In the genomic region with DNA sequence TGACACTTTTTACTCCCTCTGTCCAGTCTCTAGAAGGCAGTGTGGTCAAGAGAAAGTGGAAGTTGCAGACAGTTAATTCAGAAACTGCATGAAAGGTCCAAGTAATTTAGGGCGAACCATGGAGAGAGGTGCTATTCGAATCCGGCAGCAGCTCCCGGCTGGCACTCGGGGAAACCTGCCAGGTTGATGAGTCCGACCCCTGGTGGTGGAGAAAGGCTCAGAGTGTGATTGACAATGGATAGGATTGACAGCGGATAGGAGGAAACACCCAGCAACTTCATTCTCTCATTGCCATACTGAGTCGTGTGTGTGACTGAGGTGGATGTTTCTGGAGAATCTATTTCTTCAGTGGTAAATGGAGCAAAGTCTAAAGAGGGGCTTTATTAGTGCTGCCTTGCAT, we compare ENCODE assay signal across 9 cellular contexts.
DNase-seq lines count a peak whose midpoint lies in the region; ATAC-seq, FAIRE-seq and TF ChIP-seq lines count a peak whose summit lies in the region.
"Had no signal": no experiment of that assay in that cellular context is flagged by ENCODE, and none has a peak within 500 bp of the region (broad histone marks: within the 10 kb centered on the region; RNA-seq: fewer than 3 reads in every experiment).

No MANE protein-coding gene starts in this region.

- peaks cover 80% of the 10 kb centered on the region for H3K36me3 Mint-ChIP-seq in WTC11
- no peaks in the 10 kb centered on the region for H3K36me3 Mint-ChIP-seq in stimulated activated naive B cell treated with anti-CD40 and anti-IgM and Interleukin-4, amounts not matched to agents 10 μg/mL and 1 μg/mL and 100 μg/mL, for 72 hours

- DNase-seq in ELF-1 (ENCODE audit: low read depth, low spot score) (peak; percentile 62), HT1080 (ENCODE audit: low read depth) (peak; percentile 53), WTC11 (ENCODE audit: low spot score) (no peak), lung microvascular endothelial cell (ENCODE audit: low read depth in 2 of 2) (peak; percentile 9 to 27), NCI-H146 (lab: John Stamatoyannopoulos, UW) (no peak), frontal cortex (ENCODE audit: low spot score in 2 of 2) (no peak), GDM1 (lab: John Stamatoyannopoulos, UW) (no peak)
- DNase-seq in stimulated activated naive B cell treated with anti-CD40 and anti-IgM and Interleukin-4, amounts not matched to agents 10 μg/mL and 1 μg/mL and 100 μg/mL, for 72 hours = no peak
- DNase-seq: activated CD4-positive, alpha-beta T cell treated with anti-CD3 and anti-CD28 coated beads, Interleukin-2, amount 10 ng/mL, durations not matched to agents 7 days and 5 days had no signal

- TF ChIP-seq CTCF in WTC11 (IDR thresholded peaks at IDR 0.05) = no peak

- POLR2A ChIA-PET in WTC11 (lab: Charles Lee) = no interaction called here

- H3K4me1 Mint-ChIP-seq in WTC11 = no peaks in the 10 kb centered on the region
- no peaks in the 10 kb centered on the region for H3K4me1 Mint-ChIP-seq in stimulated activated naive B cell treated with anti-CD40 and anti-IgM and Interleukin-4, amounts not matched to agents 10 μg/mL and 1 μg/mL and 100 μg/mL, for 72 hours
- H3K4me1 Mint-ChIP-seq: activated CD4-positive, alpha-beta T cell treated with anti-CD3 and anti-CD28 coated beads, Interleukin-2, amount 10 ng/mL, durations not matched to agents 7 days and 5 days had no signal

- CTCF ChIA-PET in WTC11 (lab: Charles Lee) = interaction anchor here (0.8 to 1.0 kb wide), 2 partner anchors 77 to 113 kb away, joined by 4 to 8 read pairs; no protein-coding TSS in a partner anchor

- H3K27ac Mint-ChIP-seq in WTC11 = no peak overlapping the region
- no peak overlapping the region for H3K27ac Mint-ChIP-seq in stimulated activated naive B cell treated with anti-CD40 and anti-IgM and Interleukin-4, amounts not matched to agents 10 μg/mL and 1 μg/mL and 100 μg/mL, for 72 hours
- H3K27ac Mint-ChIP-seq: activated CD4-positive, alpha-beta T cell treated with anti-CD3 and anti-CD28 coated beads, Interleukin-2, amount 10 ng/mL, durations not matched to agents 7 days and 5 days had no signal

- 0 out of 2 replicates have a peak, but pooled peaks have one; percentile 18 for ATAC-seq in WTC11
- ATAC-seq in stimulated activated naive B cell treated with anti-CD40 and anti-IgM and Interleukin-4, amounts not matched to agents 10 μg/mL and 1 μg/mL and 100 μg/mL, for 72 hours (replicated peaks) = no peak

- no peak for FAIRE-seq in frontal cortex (lab: Jason Lieb, UNC)

- peaks cover 36% of the 10 kb centered on the region for H3K27me3 Mint-ChIP-seq in WTC11 (ENCODE audit: low read depth)
- peaks cover 0 to 3% of the 10 kb centered on the region in 2 donors for H3K27me3 Mint-ChIP-seq in stimulated activated naive B cell treated with anti-CD40 and anti-IgM and Interleukin-4, amounts not matched to agents 10 μg/mL and 1 μg/mL and 100 μg/mL, for 72 hours
- H3K27me3 Mint-ChIP-seq: activated CD4-positive, alpha-beta T cell treated with anti-CD3 and anti-CD28 coated beads, Interleukin-2, amount 10 ng/mL, durations not matched to agents 7 days and 5 days had no signal

- H3K9me3 Mint-ChIP-seq in WTC11 = peaks cover 97% of the 10 kb centered on the region
- H3K9me3 Mint-ChIP-seq in stimulated activated naive B cell treated with anti-CD40 and anti-IgM and Interleukin-4, amounts not matched to agents 10 μg/mL and 1 μg/mL and 100 μg/mL, for 72 hours = peaks cover 4 to 6% of the 10 kb centered on the region in 2 donors
- H3K9me3 Mint-ChIP-seq: activated CD4-positive, alpha-beta T cell treated with anti-CD3 and anti-CD28 coated beads, Interleukin-2, amount 10 ng/mL, durations not matched to agents 7 days and 5 days had no signal

- H3K4me3 Mint-ChIP-seq in WTC11 = no peak overlapping the region
- H3K4me3 Mint-ChIP-seq in stimulated activated naive B cell treated with anti-CD40 and anti-IgM and Interleukin-4, amounts not matched to agents 10 μg/mL and 1 μg/mL and 100 μg/mL, for 72 hours = no peak overlapping the region
- H3K4me3 Mint-ChIP-seq: activated CD4-positive, alpha-beta T cell treated with anti-CD3 and anti-CD28 coated beads, Interleukin-2, amount 10 ng/mL, durations not matched to agents 7 days and 5 days had no signal

TF ChIP-seq in WTC11, 78 proteins besides CTCF, POLR2A, EP300 and RAD21:
- TF ChIP-seq ESRRA (CRISPR knock-in tag; IDR thresholded peaks at IDR 0.05; ENCODE audit: borderline replicate concordance) (no peak), ETV6 (CRISPR knock-in tag; IDR thresholded peaks at IDR 0.05) (no peak), ZNF232 (CRISPR knock-in tag; IDR thresholded peaks at IDR 0.05) (no peak), RELA (CRISPR knock-in tag; IDR thresholded peaks at IDR 0.05; ENCODE audit: borderline replicate concordance) (no peak), ZNF121 (CRISPR knock-in tag; IDR thresholded peaks at IDR 0.05) (no peak), FOXJ3 (CRISPR knock-in tag; IDR thresholded peaks at IDR 0.05; ENCODE audit: borderline replicate concordance) (no peak), IRF2 (CRISPR knock-in tag; IDR thresholded peaks at IDR 0.05; ENCODE audit: borderline replicate concordance, low read depth) (no peak), CREB1 (CRISPR knock-in tag; IDR thresholded peaks at IDR 0.05) (no peak), ZNF219 (CRISPR knock-in tag; IDR thresholded peaks at IDR 0.05; ENCODE audit: borderline replicate concordance) (no peak)
- TF ChIP-seq, protein P1, sequence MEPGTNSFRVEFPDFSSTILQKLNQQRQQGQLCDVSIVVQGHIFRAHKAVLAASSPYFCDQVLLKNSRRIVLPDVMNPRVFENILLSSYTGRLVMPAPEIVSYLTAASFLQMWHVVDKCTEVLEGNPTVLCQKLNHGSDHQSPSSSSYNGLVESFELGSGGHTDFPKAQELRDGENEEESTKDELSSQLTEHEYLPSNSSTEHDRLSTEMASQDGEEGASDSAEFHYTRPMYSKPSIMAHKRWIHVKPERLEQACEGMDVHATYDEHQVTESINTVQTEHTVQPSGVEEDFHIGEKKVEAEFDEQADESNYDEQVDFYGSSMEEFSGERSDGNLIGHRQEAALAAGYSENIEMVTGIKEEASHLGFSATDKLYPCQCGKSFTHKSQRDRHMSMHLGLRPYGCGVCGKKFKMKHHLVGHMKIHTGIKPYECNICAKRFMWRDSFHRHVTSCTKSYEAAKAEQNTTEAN (CRISPR knock-in tag; IDR thresholded peaks at IDR 0.05) = no peak
- TF ChIP-seq, protein P2, sequence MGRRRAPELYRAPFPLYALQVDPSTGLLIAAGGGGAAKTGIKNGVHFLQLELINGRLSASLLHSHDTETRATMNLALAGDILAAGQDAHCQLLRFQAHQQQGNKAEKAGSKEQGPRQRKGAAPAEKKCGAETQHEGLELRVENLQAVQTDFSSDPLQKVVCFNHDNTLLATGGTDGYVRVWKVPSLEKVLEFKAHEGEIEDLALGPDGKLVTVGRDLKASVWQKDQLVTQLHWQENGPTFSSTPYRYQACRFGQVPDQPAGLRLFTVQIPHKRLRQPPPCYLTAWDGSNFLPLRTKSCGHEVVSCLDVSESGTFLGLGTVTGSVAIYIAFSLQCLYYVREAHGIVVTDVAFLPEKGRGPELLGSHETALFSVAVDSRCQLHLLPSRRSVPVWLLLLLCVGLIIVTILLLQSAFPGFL (CRISPR knock-in tag; IDR thresholded peaks at IDR 0.05; ENCODE audit: borderline replicate concordance) = no peak
- TF ChIP-seq, protein P3, sequence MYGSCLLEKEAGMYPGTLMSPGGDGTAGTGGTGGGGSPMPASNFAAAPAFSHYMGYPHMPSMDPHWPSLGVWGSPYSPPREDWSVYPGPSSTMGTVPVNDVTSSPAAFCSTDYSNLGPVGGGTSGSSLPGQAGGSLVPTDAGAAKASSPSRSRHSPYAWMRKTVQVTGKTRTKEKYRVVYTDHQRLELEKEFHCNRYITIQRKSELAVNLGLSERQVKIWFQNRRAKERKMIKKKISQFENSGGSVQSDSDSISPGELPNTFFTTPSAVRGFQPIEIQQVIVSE (CRISPR knock-in tag; IDR thresholded peaks at IDR 0.05; ENCODE audit: borderline replicate concordance) = no peak
- TF ChIP-seq, protein P4, sequence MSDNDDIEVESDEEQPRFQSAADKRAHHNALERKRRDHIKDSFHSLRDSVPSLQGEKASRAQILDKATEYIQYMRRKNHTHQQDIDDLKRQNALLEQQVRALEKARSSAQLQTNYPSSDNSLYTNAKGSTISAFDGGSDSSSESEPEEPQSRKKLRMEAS (CRISPR knock-in tag; IDR thresholded peaks at IDR 0.05) = no peak
- TF ChIP-seq, protein P5, sequence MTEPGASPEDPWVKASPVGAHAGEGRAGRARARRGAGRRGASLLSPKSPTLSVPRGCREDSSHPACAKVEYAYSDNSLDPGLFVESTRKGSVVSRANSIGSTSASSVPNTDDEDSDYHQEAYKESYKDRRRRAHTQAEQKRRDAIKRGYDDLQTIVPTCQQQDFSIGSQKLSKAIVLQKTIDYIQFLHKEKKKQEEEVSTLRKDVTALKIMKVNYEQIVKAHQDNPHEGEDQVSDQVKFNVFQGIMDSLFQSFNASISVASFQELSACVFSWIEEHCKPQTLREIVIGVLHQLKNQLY (CRISPR knock-in tag; IDR thresholded peaks at IDR 0.05) = no peak
- TF ChIP-seq, protein P6, sequence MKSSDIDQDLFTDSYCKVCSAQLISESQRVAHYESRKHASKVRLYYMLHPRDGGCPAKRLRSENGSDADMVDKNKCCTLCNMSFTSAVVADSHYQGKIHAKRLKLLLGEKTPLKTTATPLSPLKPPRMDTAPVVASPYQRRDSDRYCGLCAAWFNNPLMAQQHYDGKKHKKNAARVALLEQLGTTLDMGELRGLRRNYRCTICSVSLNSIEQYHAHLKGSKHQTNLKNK (CRISPR knock-in tag; IDR thresholded peaks at IDR 0.05) = no peak

Comparison
In these comparisons a context has a peak if more than half of its experiments do, and no peak if none do; other contexts are left out.
1. DNase-seq: peak in ELF-1 (single experiment), HT1080 (single experiment) and lung microvascular endothelial cell (2 of 2); none in WTC11 (single experiment), NCI-H146 (single experiment), stimulated activated naive B cell treated with anti-CD40 and anti-IgM and Interleukin-4, amounts not matched to agents 10 μg/mL and 1 μg/mL and 100 μg/mL, for 72 hours (single experiment), frontal cortex (0 of 2) and GDM1 (single experiment).